In genomic region chrX:120603707-120604358, GRCh38 we compare ENCODE assay signal across 8 cellular contexts. TPM values are rescaled to one million over a fixed set of nuclear protein-coding genes. Genes with fewer than 3 reads are reported as not detected.
DNase-seq lines count a peak whose midpoint lies in the region; ATAC-seq and TF ChIP-seq lines count a peak whose summit lies in the region.

A gene with protein sequence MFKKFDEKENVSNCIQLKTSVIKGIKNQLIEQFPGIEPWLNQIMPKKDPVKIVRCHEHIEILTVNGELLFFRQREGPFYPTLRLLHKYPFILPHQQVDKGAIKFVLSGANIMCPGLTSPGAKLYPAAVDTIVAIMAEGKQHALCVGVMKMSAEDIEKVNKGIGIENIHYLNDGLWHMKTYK (plus strand): TSS chrX:120604101. CDS start chrX:120604237, 136 bp downstream.

- peak within 1 kb of the TSS; percentile 80 for H3K4me2 ChIP-seq in fibroblast of lung (ENCODE audit: extremely low read depth, insufficient read depth, low read length)

- H3K27ac ChIP-seq in KOPT-K1 (ENCODE audit: low read depth, low read length, poor library complexity, severe bottlenecking) (peak within 1 kb of the TSS; percentile 97), fibroblast of lung (ENCODE audit: insufficient read depth, low read length) (peak within 1 kb of the TSS; percentile 91)
- peak within 1 kb of the TSS; percentile 87 for H3K27ac ChIP-seq in naive thymus-derived CD4-positive, alpha-beta T cell (ENCODE audit: low read depth, low read length)

- no peaks in the 10 kb centered on the region for H3K4me1 ChIP-seq in fibroblast of lung (ENCODE audit: control insufficient read depth, extremely low read depth, insufficient read depth, low read length)
- peaks cover 6 to 10% of the 10 kb centered on the region in 2 donors for H3K4me1 ChIP-seq in naive thymus-derived CD4-positive, alpha-beta T cell (ENCODE audit: control insufficient read depth in 2 of 2, insufficient read depth in 2 of 2, low read length in 2 of 2)

- DNase-seq in DMS79 treated with DMSO at 0.1 percent for 48 hours (lab: John Stamatoyannopoulos, UW) = peak; percentile 87
- DNase-seq in RPMI7951 (ENCODE audit: low read depth) = peak; percentile 94
- DNase-seq in activated T-helper 1 cell treated with anti-CD3 and anti-CD28 coated beads, Interleukin-12 subunit alpha, Interleukin-12 subunit beta, Interleukin-2, Interleukin-4 antibody, amounts not matched to agents 30 ng/mL and 10 ng/mL and 1 ng/mL, durations not matched to agents 14 hours and 24 hours and 36 hours (ENCODE audit: low spot score) = peak; percentile 75
- DNase-seq in fibroblast of lung (ENCODE audit: low read depth in 2 of 2) = peak; percentile 96 to 98
- peak; percentile 40 to 91 (median 82) for DNase-seq in naive thymus-derived CD4-positive, alpha-beta T cell
- peak; percentile 82 for DNase-seq in stimulated activated naive B cell treated with anti-CD40 and anti-IgM and Interleukin-4, amounts not matched to agents 10 μg/mL and 1 μg/mL and 100 μg/mL, for 72 hours

- H3K4me3 Mint-ChIP-seq in activated T-helper 1 cell treated with anti-CD3 and anti-CD28 coated beads, Interleukin-12 subunit alpha, Interleukin-12 subunit beta, Interleukin-2, Interleukin-4 antibody, amounts not matched to agents 30 ng/mL and 10 ng/mL and 1 ng/mL, durations not matched to agents 14 hours and 24 hours and 36 hours = peak within 1 kb of the TSS; percentile 99
- H3K4me3 Mint-ChIP-seq in naive thymus-derived CD4-positive, alpha-beta T cell = peak within 1 kb of the TSS; percentile 91 to 99 (median 96)
- peak within 1 kb of the TSS; percentile 92 to 100 for H3K4me3 Mint-ChIP-seq in stimulated activated naive B cell treated with anti-CD40 and anti-IgM and Interleukin-4, amounts not matched to agents 10 μg/mL and 1 μg/mL and 100 μg/mL, for 72 hours

- intact Hi-C loops in activated T-helper 1 cell treated with anti-CD3 and anti-CD28 coated beads, Interleukin-12 subunit alpha, Interleukin-12 subunit beta, Interleukin-2, Interleukin-4 antibody, amounts not matched to agents 30 ng/mL and 10 ng/mL and 1 ng/mL, durations not matched to agents 14 hours and 24 hours and 36 hours (cut with micrococcal nuclease) = loop anchor here (1.0 to 10.0 kb wide), 5 partner anchors 26 to 701 kb away; partner anchors contain the start of genes C1GALT1C1 and ZBTB33
- intact Hi-C loops in naive thymus-derived CD4-positive, alpha-beta T cell (cut with micrococcal nuclease) = loop anchor here (1.0 to 10.0 kb wide), 6 partner anchors 26 to 359 kb away; partner anchors contain the start of genes C1GALT1C1 (in 2 of the 2) and CUL4B (in 1 of the 2)

- peak; percentile 86 for ATAC-seq in GM21737 (IDR thresholded peaks at IDR 0.05; ENCODE audit: unreplicated experiment)
- peak; percentile 95 for ATAC-seq in naive thymus-derived CD4-positive, alpha-beta T cell
- peak; percentile 95 to 97 for ATAC-seq in stimulated activated naive B cell treated with anti-CD40 and anti-IgM and Interleukin-4, amounts not matched to agents 10 μg/mL and 1 μg/mL and 100 μg/mL, for 72 hours (replicated peaks)

- H3K4me3 ChIP-seq in fibroblast of lung (replicated peaks in 1 of 4; ENCODE audit: control extremely low read depth in 1 of 4, insufficient read depth in 1 of 4, low read depth in 3 of 4, low read length in 4 of 4) = peak within 1 kb of the TSS; percentile 50 to 97 (median 66)
- H3K4me3 ChIP-seq in naive thymus-derived CD4-positive, alpha-beta T cell (ENCODE audit: low read length) = peak within 1 kb of the TSS; percentile 55

- no peaks in the 10 kb centered on the region for H3K9me3 ChIP-seq in KOPT-K1 (ENCODE audit: insufficient read depth, low read length, poor library complexity, severe bottlenecking)
- H3K9me3 ChIP-seq in fibroblast of lung (ENCODE audit: control insufficient read depth, insufficient read depth, low read depth, low read length) = no peaks in the 10 kb centered on the region
- H3K9me3 ChIP-seq in naive thymus-derived CD4-positive, alpha-beta T cell (ENCODE audit: control insufficient read depth in 2 of 3, low read length in 3 of 3) = no peaks in the 10 kb centered on the region

- peak within 1 kb of the TSS; percentile 73 for H3K9ac ChIP-seq in fibroblast of lung (ENCODE audit: insufficient read depth, low read length)

- H3K27ac Mint-ChIP-seq in activated T-helper 1 cell treated with anti-CD3 and anti-CD28 coated beads, Interleukin-12 subunit alpha, Interleukin-12 subunit beta, Interleukin-2, Interleukin-4 antibody, amounts not matched to agents 30 ng/mL and 10 ng/mL and 1 ng/mL, durations not matched to agents 14 hours and 24 hours and 36 hours = peak within 1 kb of the TSS; percentile 99
- peak within 1 kb of the TSS; percentile 96 to 99 (median 98) for H3K27ac Mint-ChIP-seq in naive thymus-derived CD4-positive, alpha-beta T cell
- peak within 1 kb of the TSS; percentile 98 for H3K27ac Mint-ChIP-seq in stimulated activated naive B cell treated with anti-CD40 and anti-IgM and Interleukin-4, amounts not matched to agents 10 μg/mL and 1 μg/mL and 100 μg/mL, for 72 hours

- no peak for TF ChIP-seq CTCF in fibroblast of lung (conservative IDR thresholded peaks at IDR 0.05 in 1 of 2, IDR thresholded peaks at IDR 0.05 in 1 of 2; ENCODE audit: low read depth in 1 of 2, low read length in 2 of 2)

- no peaks in the 10 kb centered on the region for H3K9me3 Mint-ChIP-seq in activated T-helper 1 cell treated with anti-CD3 and anti-CD28 coated beads, Interleukin-12 subunit alpha, Interleukin-12 subunit beta, Interleukin-2, Interleukin-4 antibody, amounts not matched to agents 30 ng/mL and 10 ng/mL and 1 ng/mL, durations not matched to agents 14 hours and 24 hours and 36 hours
- H3K9me3 Mint-ChIP-seq in naive thymus-derived CD4-positive, alpha-beta T cell = peaks cover 0 to 5% (median 0%) of the 10 kb centered on the region in 11 donors
- peaks cover 0 to 1% of the 10 kb centered on the region in 2 donors for H3K9me3 Mint-ChIP-seq in stimulated activated naive B cell treated with anti-CD40 and anti-IgM and Interleukin-4, amounts not matched to agents 10 μg/mL and 1 μg/mL and 100 μg/mL, for 72 hours

- H3K4me1 Mint-ChIP-seq in activated T-helper 1 cell treated with anti-CD3 and anti-CD28 coated beads, Interleukin-12 subunit alpha, Interleukin-12 subunit beta, Interleukin-2, Interleukin-4 antibody, amounts not matched to agents 30 ng/mL and 10 ng/mL and 1 ng/mL, durations not matched to agents 14 hours and 24 hours and 36 hours (ENCODE audit: low read depth) = peaks cover 10% of the 10 kb centered on the region
- peaks cover 0 to 19% (median 10%) of the 10 kb centered on the region in 7 donors for H3K4me1 Mint-ChIP-seq in naive thymus-derived CD4-positive, alpha-beta T cell
- peaks cover 0 to 4% of the 10 kb centered on the region in 2 donors for H3K4me1 Mint-ChIP-seq in stimulated activated naive B cell treated with anti-CD40 and anti-IgM and Interleukin-4, amounts not matched to agents 10 μg/mL and 1 μg/mL and 100 μg/mL, for 72 hours

- no peaks in the 10 kb centered on the region for H3K27me3 ChIP-seq in fibroblast of lung (ENCODE audit: control insufficient read depth, insufficient read depth, low read length)
- no peaks in the 10 kb centered on the region for H3K27me3 ChIP-seq in naive thymus-derived CD4-positive, alpha-beta T cell (ENCODE audit: control insufficient read depth in 2 of 2, insufficient read depth in 2 of 2, low read length in 2 of 2)

- peak within 1 kb of the TSS; percentile 74 for H2AFZ ChIP-seq in fibroblast of lung (ENCODE audit: low read length)

- H4K20me1 ChIP-seq in fibroblast of lung (ENCODE audit: control insufficient read depth, extremely low read depth, insufficient read depth, low read length) = no peaks in the 10 kb centered on the region

- CTCF ChIA-PET in naive thymus-derived CD4-positive, alpha-beta T cell (lab: Charles Lee) = interaction anchor here (0.5 to 1.3 kb wide), 3 partner anchors 8 to 238 kb away, joined by 3 read pairs; no protein-coding TSS in a partner anchor

- peaks cover 8% of the 10 kb centered on the region for H3K36me3 Mint-ChIP-seq in activated T-helper 1 cell treated with anti-CD3 and anti-CD28 coated beads, Interleukin-12 subunit alpha, Interleukin-12 subunit beta, Interleukin-2, Interleukin-4 antibody, amounts not matched to agents 30 ng/mL and 10 ng/mL and 1 ng/mL, durations not matched to agents 14 hours and 24 hours and 36 hours (ENCODE audit: low read depth)
- peaks cover 0 to 4% (median 0%) of the 10 kb centered on the region in 5 donors for H3K36me3 Mint-ChIP-seq in naive thymus-derived CD4-positive, alpha-beta T cell
- H3K36me3 Mint-ChIP-seq in stimulated activated naive B cell treated with anti-CD40 and anti-IgM and Interleukin-4, amounts not matched to agents 10 μg/mL and 1 μg/mL and 100 μg/mL, for 72 hours = peaks cover 0 to 8% of the 10 kb centered on the region in 2 donors

- H3K79me2 ChIP-seq in fibroblast of lung (ENCODE audit: control insufficient read depth, insufficient read depth, low read length) = peaks cover 15% of the 10 kb centered on the region

- POLR2A ChIA-PET in naive thymus-derived CD4-positive, alpha-beta T cell (lab: Charles Lee) = interaction anchor here (0.6 to 4.1 kb wide), 18 partner anchors 11 to 907 kb away, joined by 3 to 111 read pairs (median 4); partner anchors contain the start of genes C1GALT1C1 and CUL4B

- peaks cover 31% of the 10 kb centered on the region for H3K36me3 ChIP-seq in KOPT-K1 (ENCODE audit: insufficient read depth, low read length)
- no peaks in the 10 kb centered on the region for H3K36me3 ChIP-seq in fibroblast of lung (ENCODE audit: control insufficient read depth, insufficient read depth, low read length)
- peaks cover 0 to 7% (median 3%) of the 10 kb centered on the region in 3 experiments for H3K36me3 ChIP-seq in naive thymus-derived CD4-positive, alpha-beta T cell (ENCODE audit: control insufficient read depth in 2 of 3, insufficient read depth in 3 of 3, low read length in 3 of 3)

- H3K27me3 Mint-ChIP-seq in activated T-helper 1 cell treated with anti-CD3 and anti-CD28 coated beads, Interleukin-12 subunit alpha, Interleukin-12 subunit beta, Interleukin-2, Interleukin-4 antibody, amounts not matched to agents 30 ng/mL and 10 ng/mL and 1 ng/mL, durations not matched to agents 14 hours and 24 hours and 36 hours (ENCODE audit: insufficient read depth) = no peaks in the 10 kb centered on the region
- peaks cover 0 to 7% (median 0%) of the 10 kb centered on the region in 5 donors for H3K27me3 Mint-ChIP-seq in naive thymus-derived CD4-positive, alpha-beta T cell
- no peaks in the 10 kb centered on the region for H3K27me3 Mint-ChIP-seq in stimulated activated naive B cell treated with anti-CD40 and anti-IgM and Interleukin-4, amounts not matched to agents 10 μg/mL and 1 μg/mL and 100 μg/mL, for 72 hours

RNA-seq across cellular contexts. Expression of the gene that starts here (rescaled TPM):
- 93.1 and 97.7 TPM in 2 replicates for total RNA-seq in RPMI7951 (2014; rRNA removed; shearing (Covaris generic))
- total RNA-seq in activated T-helper 1 cell treated with anti-CD3 and anti-CD28 coated beads, Interleukin-12 subunit alpha, Interleukin-12 subunit beta, Interleukin-2, Interleukin-4 antibody, amounts not matched to agents 30 ng/mL and 10 ng/mL and 1 ng/mL, durations not matched to agents 14 hours and 24 hours and 36 hours = 67.3 and 70.1 TPM in 2 replicates
- total RNA-seq in fibroblast of lung = 24.9 and 27.6 TPM in 2 replicates
- polyA plus RNA-seq in fibroblast of lung = 63.1 and 72.1 TPM in 2 replicates
- polyA plus RNA-seq in fibroblast of lung (2012) = 79.8 and 91.6 TPM in 2 replicates
- 0.82 and 4.9 TPM in 2 replicates for polyA minus RNA-seq in fibroblast of lung (ENCODE audit: low replicate concordance)
- 10 to 100 TPM; 17.6 to 55.6 (median 27.3) TPM for total RNA-seq in naive thymus-derived CD4-positive, alpha-beta T cell
- 10 to 100 TPM; 55.8 to 76.3 TPM for polyA plus RNA-seq in naive thymus-derived CD4-positive, alpha-beta T cell

Comparison
In these comparisons a context has a peak if more than half of its experiments do, and no peak if none do; other contexts are left out.
1. Peak in every context shown above with its lines: DNase-seq, ATAC-seq, H3K4me3 ChIP-seq and H3K27ac ChIP-seq.